In genomic region chr6:129717287-129717686, GRCh38 we compare ENCODE assay signal across 16 cellular contexts. TPM values are rescaled to one million over a fixed set of nuclear protein-coding genes. Genes with fewer than 3 reads are reported as not detected.
DNase-seq lines count a peak whose midpoint lies in the region; ATAC-seq, FAIRE-seq and TF ChIP-seq lines count a peak whose summit lies in the region.
"Had no signal": no experiment of that assay in that cellular context is flagged by ENCODE, and none has a peak within 500 bp of the region (broad histone marks: within the 10 kb centered on the region; RNA-seq: fewer than 3 reads in every experiment).

No MANE protein-coding gene starts in this region.

- H3K27ac ChIP-seq in GM12878 (ENCODE audit: control insufficient read depth, insufficient read depth) = no peak overlapping the region
- no peak overlapping the region for H3K27ac ChIP-seq in hepatocyte
- H3K27ac ChIP-seq in testis = peak overlapping the region in 1 of 2 donors; percentile 26
- H3K27ac ChIP-seq: lower lobe of right lung, SJSA1 had no signal

- TF ChIP-seq EP300 in GM12878 (IDR thresholded peaks at IDR 0.05; ENCODE audit: borderline replicate concordance in 1 of 2, control insufficient read depth in 1 of 2, low read depth in 2 of 2, low read length in 2 of 2) = no peak

- in situ Hi-C loops in GM12878 (cut with MboI) = no loop called here

- POLR2A ChIA-PET in activated CD4-positive, alpha-beta T cell treated with anti-CD3 and anti-CD28 coated beads, Interleukin-2, amount 10 ng/mL, durations not matched to agents 7 days and 5 days (lab: Charles Lee) = no interaction called here
- POLR2A ChIA-PET in GM12878 (lab: Charles Lee) = interaction anchor here (0.6 to 2.7 kb wide), 4 partner anchors 12 to 110 kb away, joined by 3 to 8 read pairs (median 4); no protein-coding TSS in a partner anchor

- no peaks in the 10 kb centered on the region for H3K9me3 Mint-ChIP-seq in activated CD4-positive, alpha-beta T cell treated with anti-CD3 and anti-CD28 coated beads, Interleukin-2, amount 10 ng/mL, durations not matched to agents 24 days and 14 days
- no peaks in the 10 kb centered on the region for H3K9me3 Mint-ChIP-seq in activated CD4-positive, alpha-beta T cell treated with anti-CD3 and anti-CD28 coated beads, Interleukin-2, amount 10 ng/mL, durations not matched to agents 7 days and 5 days

- H3K27ac Mint-ChIP-seq in activated CD4-positive, alpha-beta T cell treated with anti-CD3 and anti-CD28 coated beads, Interleukin-2, amount 10 ng/mL, durations not matched to agents 24 days and 14 days = no peak overlapping the region
- H3K27ac Mint-ChIP-seq in activated CD4-positive, alpha-beta T cell treated with anti-CD3 and anti-CD28 coated beads, Interleukin-2, amount 10 ng/mL, durations not matched to agents 7 days and 5 days = no peak overlapping the region
- H3K27ac Mint-ChIP-seq: activated CD8-positive, alpha-beta T cell treated with anti-CD3 and anti-CD28 coated beads, Interleukin-2, amount 10 ng/mL, durations not matched to agents 7 days and 5 days had no signal

- SMC1A ChIA-PET in GM12878 (lab: Charles Lee; ENCODE audit: uncharacterized antibody, unreplicated experiment) = interaction anchor here (0.6 to 17.6 kb wide), 8 partner anchors 8 to 215 kb away, joined by 3 to 247 read pairs (median 3); partner anchors contain the start of gene ARHGAP18

- peaks cover 4% of the 10 kb centered on the region for H3K4me1 Mint-ChIP-seq in activated CD4-positive, alpha-beta T cell treated with anti-CD3 and anti-CD28 coated beads, Interleukin-2, amount 10 ng/mL, durations not matched to agents 24 days and 14 days
- peaks cover 7% of the 10 kb centered on the region for H3K4me1 Mint-ChIP-seq in activated CD4-positive, alpha-beta T cell treated with anti-CD3 and anti-CD28 coated beads, Interleukin-2, amount 10 ng/mL, durations not matched to agents 7 days and 5 days

- ATAC-seq in GM12878 (no peak), HG03520 (IDR thresholded peaks at IDR 0.05; ENCODE audit: unreplicated experiment) (no peak)
- ATAC-seq: activated CD8-positive, alpha-beta T cell treated with anti-CD3 and anti-CD28 coated beads, Interleukin-2, amount 10 ng/mL, durations not matched to agents 7 days and 5 days; lower lobe of right lung had no signal

- H3K27me3 ChIP-seq in GM12878 (replicated peaks in 1 of 2; ENCODE audit: control insufficient read depth in 2 of 2, insufficient read depth in 2 of 2, low read length in 1 of 2) (no peaks in the 10 kb centered on the region), hepatocyte (no peaks in the 10 kb centered on the region), testis (no peaks in the 10 kb centered on the region)
- H3K27me3 ChIP-seq: SJSA1 had no signal

- 87% methylated on average over 5 of the region's 5 CpGs for WGBS in GM12878 (ENCODE audit: insufficient coverage, insufficient replicate concordance, low lambda C conversion rate, missing lambda C conversion rate)
- 76% methylated on average over 5 of the region's 5 CpGs for WGBS in hepatocyte (ENCODE audit: low lambda C conversion rate, missing lambda C conversion rate)
- 54 to 61% methylated on average over 5 of the region's 5 CpGs for WGBS in testis, 2 donors

- no peak overlapping the region for H3K4me3 ChIP-seq in GM12878
- H3K4me3 ChIP-seq in hepatocyte = no peak overlapping the region
- H3K4me3 ChIP-seq in testis = no peak overlapping the region
- H3K4me3 ChIP-seq: lower lobe of right lung, SJSA1 had no signal

- peak; percentile 51 for DNase-seq in activated CD4-positive, alpha-beta T cell treated with anti-CD3 and anti-CD28 coated beads, Interleukin-2, amount 10 ng/mL, durations not matched to agents 24 days and 14 days
- no peak for DNase-seq in activated CD4-positive, alpha-beta T cell treated with anti-CD3 and anti-CD28 coated beads, Interleukin-2, amount 10 ng/mL, durations not matched to agents 7 days and 5 days
- DNase-seq in GM12878 (ENCODE audit: low read depth, low spot score) (no peak), hepatocyte (ENCODE audit: low spot score) (peak; percentile 13), testis (peak; percentile 44), NCI-H2196 (lab: John Stamatoyannopoulos, UW; ENCODE audit: unreplicated experiment) (no peak), Ammon's horn (ENCODE audit: low spot score) (no peak)
- DNase-seq: 8988T; activated CD8-positive, alpha-beta T cell treated with anti-CD3 and anti-CD28 coated beads, Interleukin-2, amount 10 ng/mL, durations not matched to agents 7 days and 5 days; activated gamma-delta T cell treated with Interleukin-2 at 50 U/mL for 16 hours; central memory CD4-positive, alpha-beta T cell; lower lobe of right lung; MV-4-11 had no signal

- H3K4me2 ChIP-seq in GM12878 (ENCODE audit: control insufficient read depth, insufficient read depth) (no peak overlapping the region), hepatocyte (no peak overlapping the region)

- H3K4me1 ChIP-seq in GM12878 (ENCODE audit: control insufficient read depth, insufficient read depth, low read length) (no peaks in the 10 kb centered on the region), hepatocyte (ENCODE audit: insufficient read depth) (no peaks in the 10 kb centered on the region), testis (peaks cover 23% of the 10 kb centered on the region)
- H3K4me1 ChIP-seq: lower lobe of right lung had no signal

- H3K9me2 ChIP-seq in hepatocyte (replicated peaks; ENCODE audit: insufficient read depth) = no peaks in the 10 kb centered on the region

- H3K9ac ChIP-seq in GM12878 (ENCODE audit: control insufficient read depth, insufficient read depth, low read length) = no peak overlapping the region

- H3K79me2 ChIP-seq in GM12878 (ENCODE audit: control insufficient read depth, insufficient read depth, low read length) (no peaks in the 10 kb centered on the region), hepatocyte (no peaks in the 10 kb centered on the region)

- RAD21 ChIA-PET in GM12878 (lab: Charles Lee; ENCODE audit: unreplicated experiment) = interaction anchor here (0.6 to 4.3 kb wide), 5 partner anchors 9 to 119 kb away, joined by 3 to 17 read pairs (median 5); no protein-coding TSS in a partner anchor

- intact Hi-C loops in activated CD4-positive, alpha-beta T cell treated with anti-CD3 and anti-CD28 coated beads, Interleukin-2, amount 10 ng/mL, durations not matched to agents 24 days and 14 days (cut with micrococcal nuclease) = no loop called here
- intact Hi-C loops in GM12878 (cut with micrococcal nuclease; ENCODE audit: unreplicated experiment) = no loop called here
- intact Hi-C loops in testis (cut with DNase I; ENCODE audit: low total_unique reads) = no loop called here

- TF ChIP-seq POLR2A in GM12878 (IDR thresholded peaks at IDR 0.05; ENCODE audit: low read depth, low read length) (no peak), testis (IDR thresholded peaks at IDR 0.05) (no peak)

- H2AFZ ChIP-seq in GM12878 (ENCODE audit: control insufficient read depth, low read depth, low read length) (peak overlapping the region; percentile 17; the same call in 1 of the 2 replicates), hepatocyte (no peak overlapping the region)

- TF ChIP-seq CTCF in GM12878 (IDR thresholded peaks at IDR 0.05 in 2 of 3, conservative IDR thresholded peaks at IDR 0.05 in 1 of 3; ENCODE audit: control insufficient read depth in 2 of 3, extremely low read depth in 1 of 3, insufficient read depth in 1 of 3, low read depth in 3 of 3, low read length in 3 of 3) (no peak), hepatocyte (IDR thresholded peaks at IDR 0.05; ENCODE audit: poor library complexity) (no peak), testis (IDR thresholded peaks at IDR 0.05) (no peak)

- H3K27me3 Mint-ChIP-seq in activated CD4-positive, alpha-beta T cell treated with anti-CD3 and anti-CD28 coated beads, Interleukin-2, amount 10 ng/mL, durations not matched to agents 24 days and 14 days = no peaks in the 10 kb centered on the region
- peaks cover 1% of the 10 kb centered on the region for H3K27me3 Mint-ChIP-seq in activated CD4-positive, alpha-beta T cell treated with anti-CD3 and anti-CD28 coated beads, Interleukin-2, amount 10 ng/mL, durations not matched to agents 7 days and 5 days

- H3K36me3 ChIP-seq in GM12878 (ENCODE audit: control insufficient read depth in 2 of 2, insufficient read depth in 2 of 2, low read length in 1 of 2) (no peaks in the 10 kb centered on the region), hepatocyte (replicated peaks; ENCODE audit: insufficient read depth, low read depth) (no peaks in the 10 kb centered on the region), testis (ENCODE audit: low read depth, missing control alignments) (no peaks in the 10 kb centered on the region)
- H3K36me3 ChIP-seq: lower lobe of right lung, SJSA1 had no signal

- CTCF ChIA-PET in activated CD4-positive, alpha-beta T cell treated with anti-CD3 and anti-CD28 coated beads, Interleukin-2, amount 10 ng/mL, durations not matched to agents 7 days and 5 days (lab: Charles Lee) = interaction anchor here (0.7 kb wide), 1 partner anchor 26 kb away, joined by 4 read pairs; no protein-coding TSS in a partner anchor
- CTCF ChIA-PET in GM12878 (lab: Yijun Ruan, JAX) = interaction anchor here (0.8 to 1.7 kb wide), 8 partner anchors 9 to 218 kb away, joined by 3 to 6 read pairs (median 4); no protein-coding TSS in a partner anchor

- no peak overlapping the region for H3K4me3 Mint-ChIP-seq in activated CD4-positive, alpha-beta T cell treated with anti-CD3 and anti-CD28 coated beads, Interleukin-2, amount 10 ng/mL, durations not matched to agents 24 days and 14 days
- H3K4me3 Mint-ChIP-seq in activated CD4-positive, alpha-beta T cell treated with anti-CD3 and anti-CD28 coated beads, Interleukin-2, amount 10 ng/mL, durations not matched to agents 7 days and 5 days = no peak overlapping the region
- H3K4me3 Mint-ChIP-seq: activated CD8-positive, alpha-beta T cell treated with anti-CD3 and anti-CD28 coated beads, Interleukin-2, amount 10 ng/mL, durations not matched to agents 7 days and 5 days had no signal

- H4K20me1 ChIP-seq in GM12878 (ENCODE audit: control insufficient read depth, insufficient read depth) (no peaks in the 10 kb centered on the region), hepatocyte (ENCODE audit: insufficient read depth, poor library complexity, severe bottlenecking) (no peaks in the 10 kb centered on the region)

- no TSS peak for BruUV-seq in GM12878 (replicated peaks; lab: Mats Ljungman, UMichigan)

- no peak for TF ChIP-seq RAD21 in GM12878 (IDR thresholded peaks at IDR 0.05; ENCODE audit: insufficient read depth, low read depth, low read length)

- no peaks in the 10 kb centered on the region for H3K36me3 Mint-ChIP-seq in activated CD4-positive, alpha-beta T cell treated with anti-CD3 and anti-CD28 coated beads, Interleukin-2, amount 10 ng/mL, durations not matched to agents 24 days and 14 days (ENCODE audit: low read depth)
- peaks cover 2% of the 10 kb centered on the region for H3K36me3 Mint-ChIP-seq in activated CD4-positive, alpha-beta T cell treated with anti-CD3 and anti-CD28 coated beads, Interleukin-2, amount 10 ng/mL, durations not matched to agents 7 days and 5 days (ENCODE audit: low read depth)

- no peaks in the 10 kb centered on the region for H3K9me3 ChIP-seq in GM12878 (replicated peaks; ENCODE audit: control insufficient read depth, insufficient read depth, low read length)
- H3K9me3 ChIP-seq in hepatocyte (ENCODE audit: low read depth) = no peaks in the 10 kb centered on the region
- no peaks in the 10 kb centered on the region for H3K9me3 ChIP-seq in testis
- H3K9me3 ChIP-seq: lower lobe of right lung, SJSA1 had no signal

- no peak for FAIRE-seq in GM12878 (lab: Jason Lieb, UNC)
- FAIRE-seq: TTC549 had no signal

RNA-seq across cellular contexts. Expression of gene ARHGAP18, which starts 7.3 kb away (rescaled TPM):
- 3.2 and 3.8 TPM in 2 replicates for total RNA-seq in activated CD4-positive, alpha-beta T cell treated with anti-CD3 and anti-CD28 coated beads, Interleukin-2, amount 10 ng/mL, durations not matched to agents 24 days and 14 days
- total RNA-seq in activated CD4-positive, alpha-beta T cell treated with anti-CD3 and anti-CD28 coated beads, Interleukin-2, amount 10 ng/mL, durations not matched to agents 7 days and 5 days = 1 to 10 TPM; 7.5 to 8.1 TPM
- 71.9 and 73.5 TPM in 2 replicates for total RNA-seq in GM12878 (2013; cell fraction: nucleolus; rRNA removed)
- total RNA-seq in GM12878 (2014; rRNA removed) = 32.4 and 39.0 TPM in 2 replicates
- 52.1 and 52.2 TPM in 2 replicates for total RNA-seq in GM12878 (2014; rRNA removed; fragmentation: Illumina TruSeq; extraction: Trizol)
- total RNA-seq in GM12878 (2021) = 32.3 and 35.0 TPM in 2 replicates
- polyA plus RNA-seq in GM12878 (2011; ENCODE audit: low read depth) = 11.8 TPM
- 37.7 and 62.0 TPM in 2 replicates for polyA plus RNA-seq in GM12878 (2011; rRNA removed)
- 12.4 and 14.5 TPM in 2 replicates for polyA plus RNA-seq in GM12878 (2011; cell fraction: cytosol; rRNA removed)
- polyA plus RNA-seq in GM12878 (2011; cell fraction: nucleus; rRNA removed) = 14.1 and 17.3 TPM in 2 replicates
- polyA plus RNA-seq in GM12878 (2012) = 20.8 and 37.4 TPM in 2 replicates
- polyA plus RNA-seq in GM12878 (2014; fragmentation: Illumina TruSeq; extraction: Trizol) = 37.5 and 45.8 TPM in 2 replicates
- polyA plus RNA-seq in GM12878 (2014; fragmentation: Nextera tagmentation; extraction: Ambion mirVana) = 10 to 100 TPM; 24.9 to 28.0 TPM
- 14.8 and 18.2 TPM in 2 replicates for polyA plus RNA-seq in GM12878 (2014; rRNA removed)
- 10 to 100 TPM; 29.7 to 31.1 TPM for polyA plus RNA-seq in GM12878 (2016; fragmentation: Nextera tagmentation; extraction: Ambion mirVana)
- 37.0 and 39.1 TPM in 2 replicates for polyA minus RNA-seq in GM12878 (2011; rRNA and poly(A)+ RNA removed)
- 17.6 and 19.8 TPM in 2 replicates for polyA minus RNA-seq in GM12878 (2011; cell fraction: cytosol; rRNA and poly(A)+ RNA removed)
- 38.1 and 42.7 TPM in 2 replicates for polyA minus RNA-seq in GM12878 (2011; cell fraction: nucleus; rRNA and poly(A)+ RNA removed)
- 34.8 and 35.6 TPM in 2 replicates for total RNA-seq in hepatocyte
- 11.2 and 14.7 TPM in 2 replicates for polyA plus RNA-seq in hepatocyte
- total RNA-seq in testis = 10 to 100 TPM; 23.8 to 29.8 TPM
- 15.8 TPM for polyA plus RNA-seq in testis (ENCODE audit: insufficient read depth, low read depth, low replicate concordance)

Comparison
In these comparisons a context has a peak if more than half of its experiments do, and no peak if none do; other contexts are left out.
1. DNase-seq: peak in activated CD4-positive, alpha-beta T cell treated with anti-CD3 and anti-CD28 coated beads, Interleukin-2, amount 10 ng/mL, durations not matched to agents 24 days and 14 days (single experiment), hepatocyte (single experiment) and testis (single experiment); none in activated CD4-positive, alpha-beta T cell treated with anti-CD3 and anti-CD28 coated beads, Interleukin-2, amount 10 ng/mL, durations not matched to agents 7 days and 5 days (single experiment), GM12878 (single experiment), NCI-H2196 (single experiment) and Ammon's horn (single experiment).